Comparison of ENCODE assay signal across 19 cellular contexts in the genomic region with DNA sequence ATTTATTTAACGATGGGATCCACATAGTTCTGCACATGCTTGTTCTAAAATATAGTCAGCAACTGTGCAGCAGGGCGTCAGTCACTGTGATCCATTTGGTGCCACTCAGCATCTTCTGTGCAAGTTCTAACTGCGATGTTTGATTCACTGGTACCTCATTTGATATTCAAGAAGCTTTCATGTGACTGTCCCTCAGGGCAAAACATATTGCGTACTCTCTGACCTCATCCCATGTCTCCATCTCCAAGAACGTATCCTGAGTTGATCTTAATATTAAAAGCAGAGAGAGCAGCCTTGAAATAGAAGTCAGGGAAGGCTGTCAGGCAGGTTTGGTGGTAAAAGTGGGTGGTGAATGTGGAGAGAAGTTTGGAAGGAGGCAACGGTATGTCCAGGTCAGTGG.
"Had no signal": no experiment of that assay in that cellular context is flagged by ENCODE, and none has a peak within 500 bp of the region (broad histone marks: within the 10 kb centered on the region; RNA-seq: fewer than 3 reads in every experiment).

No MANE protein-coding gene starts in this region.

- DNase-seq: colonic mucosa; dermis blood vessel endothelial cell; erythroblast; left colon; left ventricle myocardium superior; mesendoderm; naive B cell; retina; right lobe of liver; stimulated activated CD4-positive, alpha-beta T cell treated with anti-CD3 and anti-CD28 coated beads, Interleukin-15, amount 100 ng/mL, for 24 hours; stimulated activated CD4-positive, alpha-beta T cell treated with anti-CD3 and anti-CD28 coated beads, Interleukin-1b, Interleukin-23, amount 100 ng/mL, for 48 hours; stimulated activated CD4-positive, alpha-beta T cell treated with anti-CD3 and anti-CD28 coated beads, Interleukin-4, amount 100 ng/mL, for 24 hours; stimulated activated naive B cell treated with anti-CD40 and anti-IgM and Interleukin-4, amounts not matched to agents 10 μg/mL and 1 μg/mL and 100 μg/mL, for 72 hours; stimulated activated naive CD8-positive, alpha-beta T cell treated with anti-CD3 and anti-CD28 coated beads, Interleukin-15, amount 100 ng/mL, for 72 hours; testis had no signal

- H3K27ac ChIP-seq: colonic mucosa, parathyroid adenoma, prostate gland, right lobe of liver, testis, tibial nerve had no signal

- H3K9me3 ChIP-seq: colonic mucosa, prostate gland, right lobe of liver, testis, tibial nerve had no signal

- H3K27me3 ChIP-seq: colonic mucosa, right lobe of liver, testis, tibial nerve had no signal

- H3K4me3 ChIP-seq: colonic mucosa, lung, prostate gland, right lobe of liver, testis, tibial nerve had no signal

- H3K9ac ChIP-seq: parathyroid adenoma had no signal

- H3K79me2 ChIP-seq: parathyroid adenoma had no signal

- H3K36me3 ChIP-seq: colonic mucosa, prostate gland, right lobe of liver, tibial nerve had no signal

- H3K4me1 ChIP-seq: colonic mucosa, parathyroid adenoma, prostate gland, right lobe of liver, testis, tibial nerve had no signal

- ATAC-seq: left colon; left ventricle myocardium superior; right lobe of liver; stimulated activated naive B cell treated with anti-CD40 and anti-IgM and Interleukin-4, amounts not matched to agents 10 μg/mL and 1 μg/mL and 100 μg/mL, for 72 hours; stimulated activated naive CD8-positive, alpha-beta T cell treated with anti-CD3 and anti-CD28 coated beads, Interleukin-15, amount 100 ng/mL, for 72 hours had no signal

- H2AFZ ChIP-seq: parathyroid adenoma had no signal
